ENCODE assay signal across 9 cellular contexts in the genomic region with DNA sequence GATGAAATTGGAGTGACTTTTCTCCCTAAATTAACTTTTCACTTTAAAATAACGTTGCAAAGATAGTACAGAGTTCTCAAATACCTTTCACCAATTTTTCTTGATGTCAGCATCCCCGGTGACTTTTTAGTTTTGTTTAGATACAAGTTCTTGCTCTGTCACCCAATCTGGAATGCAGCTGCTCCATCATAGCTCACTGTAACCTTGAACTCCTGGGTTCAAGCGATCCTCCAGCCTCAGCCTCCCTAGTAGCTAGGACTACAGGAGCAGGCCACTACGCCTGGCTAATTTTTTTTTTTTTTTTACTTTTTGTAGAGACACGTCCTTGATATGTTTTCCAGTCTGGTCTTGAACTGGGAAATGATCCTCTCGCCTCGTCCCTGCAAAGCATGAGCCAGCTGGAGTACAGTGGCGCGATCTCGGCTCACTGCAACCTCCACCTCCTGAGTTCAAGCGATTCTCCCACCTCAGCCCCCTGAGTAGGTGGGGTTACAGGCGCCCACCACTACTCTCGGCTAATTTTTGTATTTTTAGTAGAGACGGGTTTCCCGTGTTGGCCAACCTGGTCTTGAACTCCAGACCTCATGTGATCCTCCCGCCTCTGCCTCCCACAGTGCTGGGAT. TPM values are rescaled to one million over a fixed set of nuclear protein-coding genes. Genes with fewer than 3 reads are reported as not detected.
DNase-seq lines count a peak whose midpoint lies in the region; ATAC-seq and TF ChIP-seq lines count a peak whose summit lies in the region.
"Had no signal": no experiment of that assay in that cellular context is flagged by ENCODE, and none has a peak within 500 bp of the region (broad histone marks: within the 10 kb centered on the region; RNA-seq: fewer than 3 reads in every experiment).

No MANE protein-coding gene starts in this region.

- peak overlapping the region; percentile 7 for H2AK5ac ChIP-seq in neuronal stem cell (ENCODE audit: low read depth, low read length)

- H2AFZ ChIP-seq in PC-9 (peak overlapping the region; percentile 92), neuronal stem cell (ENCODE audit: low read length) (peak overlapping the region; percentile 94)

- no peaks in the 10 kb centered on the region for H3K9me2 ChIP-seq in PC-9 (ENCODE audit: insufficient read depth)

- H3K27me3 Mint-ChIP-seq in effector memory CD8-positive, alpha-beta T cell = no peaks in the 10 kb centered on the region

- H3K23ac ChIP-seq in neuronal stem cell (ENCODE audit: low read depth, low read length, poor library complexity) = no peak overlapping the region

- H3F3A ChIP-seq in PC-9 (ENCODE audit: insufficient read depth, low read depth) = peaks cover 23% of the 10 kb centered on the region; the same call in 1 of the 2 replicates

- H3K4me2 ChIP-seq in PC-9 = peak overlapping the region; percentile 88
- peak overlapping the region; percentile 40 for H3K4me2 ChIP-seq in neuronal stem cell (ENCODE audit: insufficient read depth, low read length, poor library complexity, severe bottlenecking)

- H3K27me3 ChIP-seq in PC-9 (ENCODE audit: insufficient read depth, low read depth) (no peaks in the 10 kb centered on the region), neuronal stem cell (ENCODE audit: control insufficient read depth in 3 of 3, insufficient read depth in 3 of 3, low read depth in 1 of 3, low read length in 3 of 3) (no peaks in the 10 kb centered on the region)

- no peaks in the 10 kb centered on the region for H3K9me3 ChIP-seq in PC-9 (ENCODE audit: insufficient read depth, low read depth)
- peaks cover 0 to 6% of the 10 kb centered on the region in 2 donors for H3K9me3 ChIP-seq in neuronal stem cell (replicated peaks in 1 of 2; ENCODE audit: control insufficient read depth in 2 of 2, insufficient read depth in 1 of 2, low read depth in 1 of 2, low read length in 2 of 2)

- H3K4me3 ChIP-seq in GM12864 (ENCODE audit: low read depth, low read length) (peak overlapping the region; percentile 80), PC-9 (peak overlapping the region; percentile 79), neuronal stem cell (ENCODE audit: low read length in 2 of 2) (peak overlapping the region; percentile 59 to 93)

- peak overlapping the region; percentile 93 for H3K27ac ChIP-seq in PC-9
- H3K27ac ChIP-seq in neuronal stem cell (replicated peaks; ENCODE audit: low read length) = peak overlapping the region; percentile 88

- H3K36me3 Mint-ChIP-seq in effector memory CD8-positive, alpha-beta T cell (ENCODE audit: insufficient read depth) = peaks cover 30% of the 10 kb centered on the region

- no peak overlapping the region for H3K4ac ChIP-seq in neuronal stem cell (ENCODE audit: low read length)

- H2BK120ac ChIP-seq in neuronal stem cell (ENCODE audit: low read depth, low read length) = no peak overlapping the region

- H3K36me3 ChIP-seq in PC-9 (ENCODE audit: low read depth) (no peaks in the 10 kb centered on the region), neuronal stem cell (replicated peaks in 1 of 2; ENCODE audit: control insufficient read depth in 2 of 2, insufficient read depth in 2 of 2, low read length in 2 of 2) (peaks cover 0 to 52% of the 10 kb centered on the region in 2 donors)

- no peaks in the 10 kb centered on the region for H3K9me3 Mint-ChIP-seq in effector memory CD8-positive, alpha-beta T cell

- H3K4me1 ChIP-seq in PC-9 (replicated peaks; ENCODE audit: insufficient read depth) (peaks cover 19% of the 10 kb centered on the region), neuronal stem cell (ENCODE audit: control insufficient read depth in 2 of 2, insufficient read depth in 1 of 2, low read depth in 1 of 2, low read length in 2 of 2) (peaks cover 0 to 3% of the 10 kb centered on the region in 2 donors)

- H4K91ac ChIP-seq in neuronal stem cell (ENCODE audit: low read depth, low read length, poor library complexity) = no peak overlapping the region

- H3K79me2 ChIP-seq in PC-9 (ENCODE audit: low read depth) = peaks cover 27% of the 10 kb centered on the region

- H4K20me1 ChIP-seq in PC-9 (ENCODE audit: insufficient read depth) = no peaks in the 10 kb centered on the region

- H3K9ac ChIP-seq in neuronal stem cell (ENCODE audit: low read depth, low read length, poor library complexity) = no peak overlapping the region

- no peak overlapping the region for H2BK5ac ChIP-seq in neuronal stem cell (ENCODE audit: low read length)

- peak overlapping the region; percentile 99 for H3K4me3 Mint-ChIP-seq in effector memory CD8-positive, alpha-beta T cell

- WGBS in neuronal stem cell (ENCODE audit: extremely low coverage in 2 of 2, insufficient read length in 2 of 2, insufficient replicate concordance in 1 of 2), 2 donors = no CpG with 5 or more reads among the region's 16 CpGs

- no peak overlapping the region for H3K14ac ChIP-seq in neuronal stem cell (ENCODE audit: low read length)

- peak overlapping the region; percentile 99 to 100 for H3K27ac Mint-ChIP-seq in effector memory CD8-positive, alpha-beta T cell

- no TSS peak for BruUV-seq in PC-9 (replicated peaks; lab: Mats Ljungman, UMichigan)

- H3K4me1 Mint-ChIP-seq in effector memory CD8-positive, alpha-beta T cell (ENCODE audit: low read depth in 2 of 2) = peaks cover 40 to 50% of the 10 kb centered on the region in 2 donors

- no peak overlapping the region for H4K8ac ChIP-seq in neuronal stem cell (ENCODE audit: low read depth, low read length)

- intact Hi-C loops in PC-9 (cut with micrococcal nuclease; ENCODE audit: unreplicated experiment) = loop anchor here (1.0 to 10.0 kb wide), 3 partner anchors 35 to 209 kb away; partner anchors contain the start of genes ARL13B and STX19

- no peak for DNase-seq in GM12864 (ENCODE audit: low read depth)
- DNase-seq in PC-9 = no peak
- DNase-seq in effector memory CD8-positive, alpha-beta T cell = peak in 1 of 3 experiments; percentile 15
- DNase-seq in neuronal stem cell (ENCODE audit: low spot score) = no peak
- DNase-seq in mucosa of gallbladder (ENCODE audit: low spot score) = no peak
- DNase-seq in effector CD4-positive, alpha-beta T cell = no peak
- no peak for DNase-seq in NCI-H1436 treated with DMSO at 0.1 percent for 48 hours (lab: John Stamatoyannopoulos, UW)

- POLR2A ChIA-PET in PC-9 (lab: Charles Lee; ENCODE audit: unreplicated experiment) = interaction anchor here (0.6 to 0.7 kb wide), 3 partner anchors 26 to 37 kb away, joined by 4 to 7 read pairs (median 6); no protein-coding TSS in a partner anchor

- no peak overlapping the region for H2BK12ac ChIP-seq in neuronal stem cell (ENCODE audit: low read length)

- CTCF ChIA-PET in PC-9 (lab: Charles Lee) = interaction anchor here (0.7 to 1.3 kb wide), 3 partner anchors 26 to 186 kb away, joined by 4 to 5 read pairs (median 5); no protein-coding TSS in a partner anchor

- no peak overlapping the region for H3K18ac ChIP-seq in neuronal stem cell (ENCODE audit: low read length)

- H2BK15ac ChIP-seq in neuronal stem cell (ENCODE audit: low read length) = no peak overlapping the region

- no peak for ATAC-seq in effector memory CD8-positive, alpha-beta T cell (replicated peaks)
- no peak for ATAC-seq in HG03442 (IDR thresholded peaks at IDR 0.05; ENCODE audit: unreplicated experiment)

- H3K79me1 ChIP-seq in neuronal stem cell (ENCODE audit: low read depth, low read length) = peaks cover 2% of the 10 kb centered on the region

- TF ChIP-seq CTCF in GM12864 (IDR thresholded peaks at IDR 0.05; ENCODE audit: low read depth, low read length, missing control alignments) (no peak), PC-9 (conservative IDR thresholded peaks at IDR 0.05) (no peak)

RNA-seq across cellular contexts. Expression of gene NSUN3, which starts 0.7 kb away (rescaled TPM):
- total RNA-seq in PC-9 (2021) (18.8 and 19.8 TPM in 2 replicates), mucosa of gallbladder (14.2 TPM)
- polyA plus RNA-seq in neuronal stem cell (2013, experiment 1 of 2) = 7.8 TPM
- 8.0 TPM for polyA plus RNA-seq in neuronal stem cell (2013, experiment 2 of 2)

RNA-seq across cellular contexts. Expression of gene DHFR2, which starts 0.9 kb away (rescaled TPM):
- total RNA-seq in PC-9 (2021) (6.4 and 8.2 TPM in 2 replicates), mucosa of gallbladder (8.5 TPM)
- polyA plus RNA-seq in neuronal stem cell (2013, experiment 1 of 2) = 4.7 TPM
- polyA plus RNA-seq in neuronal stem cell (2013, experiment 2 of 2) = 4.9 TPM

RNA-seq across cellular contexts. Expression of gene STX19, which starts 35.2 kb away (rescaled TPM):
- 3.4 and 5.5 TPM in 2 replicates for total RNA-seq in PC-9 (2021)
- not detected for polyA plus RNA-seq in neuronal stem cell (2013, experiment 1 of 2)
- polyA plus RNA-seq in neuronal stem cell (2013, experiment 2 of 2) = not detected
- 4.7 TPM for total RNA-seq in mucosa of gallbladder
- total RNA-seq: activated CD8-positive, alpha-beta memory T cell treated with anti-CD3 and anti-CD28 coated beads for 36 hours had no signal
